1 cellular context compared by ENCODE assay signal in the genomic region with DNA sequence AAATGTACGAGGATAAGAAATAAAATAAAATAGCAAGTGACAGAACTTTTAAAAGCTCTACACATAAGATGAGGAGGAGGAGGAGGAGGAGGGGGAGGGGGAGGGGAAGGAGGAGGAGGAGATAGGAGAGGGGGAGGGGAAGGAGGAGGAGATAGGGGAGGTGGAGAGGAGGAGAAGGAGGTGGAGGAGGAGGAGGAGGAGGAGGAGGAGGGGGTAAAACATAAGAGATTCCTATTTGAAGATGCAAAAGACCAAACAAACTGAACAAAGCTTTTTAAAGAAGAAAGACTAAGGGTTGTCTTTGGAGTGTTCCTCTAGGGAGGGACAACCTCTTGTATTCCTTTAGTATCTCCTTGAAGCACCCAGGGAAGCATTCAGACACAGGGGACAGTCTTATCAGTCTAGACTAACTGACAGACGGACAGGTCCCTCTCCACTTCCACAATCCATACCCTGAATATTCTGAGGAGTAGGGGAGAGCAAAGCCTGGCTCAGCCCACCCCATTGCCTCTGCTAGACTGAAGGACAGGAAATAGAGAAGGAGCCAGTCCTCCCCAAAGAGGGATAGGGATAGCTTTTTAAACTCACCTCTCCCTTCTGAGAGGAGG.
TF ChIP-seq lines count a peak whose summit lies in the region.

No MANE protein-coding gene starts in this region.

TF ChIP-seq in GM12891, 5 proteins besides CTCF, POLR2A, EP300 and RAD21 (continued from another document):
- no peak for TF ChIP-seq SPI1 (IDR thresholded peaks at IDR 0.05; ENCODE audit: low read depth, low read length)
- TF ChIP-seq POU2F2 (IDR thresholded peaks at IDR 0.05; ENCODE audit: low read depth, low read length) = no peak
- TF ChIP-seq TAF1 (IDR thresholded peaks at IDR 0.05; ENCODE audit: low read depth, low read length) = no peak
